ENCODE assay signal across 1 cellular context in genomic region chr14:65472189-65472588, GRCh38.
A peak's percentile ranks its signal among the peaks of the same experiment; 100 is the strongest.
TF ChIP-seq lines count a peak whose summit lies in the region.

No MANE protein-coding gene starts in this region.

TF ChIP-seq in HEK293, 187 proteins besides CTCF, POLR2A, EP300 and RAD21 (continued from another document):
- TF ChIP-seq ZNF660 (tag by site-specific recombination; IDR thresholded peaks at IDR 0.05) (peak; percentile 99), ZNF214 (tag by site-specific recombination; IDR thresholded peaks at IDR 0.05; ENCODE audit: borderline replicate concordance) (no peak)
